Comparison of ENCODE assay signal across 1 cellular context in genomic region chr19:2330255-2330631, GRCh38.
TF ChIP-seq lines count a peak whose summit lies in the region.

No MANE protein-coding gene starts in this region.

TF ChIP-seq in GM23338, 12 proteins besides CTCF, POLR2A, EP300 and RAD21:
- TF ChIP-seq ZNF114 (CRISPR knock-in tag; IDR thresholded peaks at IDR 0.05) = no peak
- no peak for TF ChIP-seq ETS1 (IDR thresholded peaks at IDR 0.05)
- TF ChIP-seq NANOG (IDR thresholded peaks at IDR 0.05; ENCODE audit: borderline replicate concordance) = no peak
- TF ChIP-seq EZH2phosphoT487 (IDR thresholded peaks at IDR 0.05; ENCODE audit: unreplicated experiment) = no peak
- no peak for TF ChIP-seq POLR2AphosphoS5 (IDR thresholded peaks at IDR 0.05; ENCODE audit: low read depth)
- TF ChIP-seq ZNF331 (CRISPR knock-in tag; IDR thresholded peaks at IDR 0.05; ENCODE audit: low read depth) = no peak
- no peak for TF ChIP-seq ZNF462 (CRISPR knock-in tag; IDR thresholded peaks at IDR 0.05)
- no peak for TF ChIP-seq JUNB (IDR thresholded peaks at IDR 0.05; ENCODE audit: unreplicated experiment)
- no peak for TF ChIP-seq REST (IDR thresholded peaks at IDR 0.05; ENCODE audit: unreplicated experiment)
- TF ChIP-seq STAT1 (IDR thresholded peaks at IDR 0.05; ENCODE audit: unreplicated experiment) = no peak
- no peak for TF ChIP-seq EZH2 (IDR thresholded peaks at IDR 0.05; ENCODE audit: low read depth, unreplicated experiment)
- TF ChIP-seq CREB1 (CRISPR knock-in tag; IDR thresholded peaks at IDR 0.05; ENCODE audit: low read depth) = no peak
